ENCODE assay signal across 20 cellular contexts in the genomic region with DNA sequence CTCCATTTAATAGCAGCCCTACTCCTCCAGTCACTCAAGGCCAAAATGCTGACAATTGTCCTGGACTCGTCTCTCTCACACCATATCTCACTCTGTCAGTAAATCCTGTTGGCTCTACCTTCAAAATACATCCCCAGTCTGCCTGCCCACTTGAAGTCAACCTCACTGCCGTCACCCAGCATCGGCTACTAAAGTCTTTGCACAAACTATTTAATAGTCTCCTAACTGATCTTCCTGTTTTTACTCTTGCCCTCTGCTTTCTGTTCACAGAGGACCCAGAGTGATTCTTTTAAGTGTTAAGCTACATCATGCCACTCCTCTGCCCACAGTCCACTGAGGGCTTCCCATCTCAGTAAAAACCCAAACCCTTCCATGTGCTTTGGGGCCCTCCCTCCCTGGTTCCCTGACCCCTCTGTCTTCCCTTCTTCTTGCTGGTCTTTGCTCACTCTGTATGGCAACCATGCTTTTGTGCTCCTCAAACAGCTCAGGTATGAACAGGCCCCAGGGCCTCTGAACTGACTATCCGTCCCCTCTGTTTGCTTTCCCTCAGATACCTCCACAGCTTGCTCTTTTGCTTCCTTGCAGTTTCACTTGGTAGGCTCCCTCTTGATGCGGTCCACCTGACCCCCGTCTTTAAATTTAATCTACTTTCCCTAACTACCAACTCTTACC. TPM values are rescaled to one million over a fixed set of nuclear protein-coding genes. Genes with fewer than 3 reads are reported as not detected.
A peak's percentile ranks its signal among the peaks of the same experiment; 100 is the strongest.
DNase-seq lines count a peak whose midpoint lies in the region; ATAC-seq and TF ChIP-seq lines count a peak whose summit lies in the region.
"Had no signal": no experiment of that assay in that cellular context is flagged by ENCODE, and none has a peak within 500 bp of the region (broad histone marks: within the 10 kb centered on the region; RNA-seq: fewer than 3 reads in every experiment).

No MANE protein-coding gene starts in this region.

- H3K4me1 ChIP-seq in ACC112 (ENCODE audit: control insufficient read depth, insufficient read depth, low read length, unreplicated experiment), result peaks cover 9% of the 10 kb centered on the region
- H3K4me1 ChIP-seq in BE2C, result no peaks in the 10 kb centered on the region

- H3K9me3 ChIP-seq in SU-DHL-6 (ENCODE audit: insufficient read depth, low read length) (no peaks in the 10 kb centered on the region; the same call in 1 of the 2 replicates), BE2C (no peaks in the 10 kb centered on the region)
- H3K9me3 ChIP-seq: SK-N-SH had no signal

- H3K79me2 ChIP-seq in ACC112 (ENCODE audit: control insufficient read depth, insufficient read depth, low read length, unreplicated experiment) (no peaks in the 10 kb centered on the region), SU-DHL-6 (ENCODE audit: insufficient read depth, low read length) (no peaks in the 10 kb centered on the region)

- H2AFZ ChIP-seq in ACC112 (ENCODE audit: low read length, unreplicated experiment) (peak overlapping the region; percentile 12), SU-DHL-6 (ENCODE audit: low read depth, low read length, severe bottlenecking) (peak overlapping the region; percentile 95)

- no peaks in the 10 kb centered on the region for H3K36me3 ChIP-seq in ACC112 (ENCODE audit: insufficient read depth, low read length)
- H3K36me3 ChIP-seq in SU-DHL-6 (ENCODE audit: low read length), result peaks cover 12% of the 10 kb centered on the region
- no peaks in the 10 kb centered on the region for H3K36me3 ChIP-seq in BE2C

- no peak overlapping the region for H3K4me3 ChIP-seq in ACC112 (ENCODE audit: low read depth, low read length)
- H3K4me3 ChIP-seq in SU-DHL-6 (ENCODE audit: insufficient read depth, low read length, poor library complexity, severe bottlenecking), result peak overlapping the region; percentile 24
- H3K4me3 ChIP-seq in BE2C (ENCODE audit: low read depth, low read length), result no peak overlapping the region

- DNase-seq in GM20000 (ENCODE audit: low spot score) (peak; percentile 12), left colon (no peak), BE2C (no peak), SKM-1 treated with dmso at 0.1 percent for 144 hours (lab: John Stamatoyannopoulos, UW; ENCODE audit: unreplicated experiment) (no peak)
- DNase-seq: Calu3; CD4-positive, CD25-positive, alpha-beta regulatory T cell; DND-41; GDM1; H9; NCI-H1417; NCI-H187 treated with DMSO at 0.1 percent for 48 hours; NCI-H510A; NCI-H82; SHP77; SK-N-SH had no signal

- H3K4me2 ChIP-seq in SU-DHL-6 (ENCODE audit: low read depth, low read length, poor library complexity, severe bottlenecking), result peak overlapping the region; percentile 69
- H3K4me2 ChIP-seq: SK-N-SH had no signal

- no peaks in the 10 kb centered on the region for H3K9me2 ChIP-seq in SU-DHL-6 (replicated peaks; ENCODE audit: insufficient read depth, low read length)
- H3K9me2 ChIP-seq: SK-N-SH had no signal

- peaks cover 38% of the 10 kb centered on the region for H3F3A ChIP-seq in SU-DHL-6 (ENCODE audit: insufficient read depth)

- intact Hi-C loops in left colon (cut with DNase I, micrococcal nuclease), result no loop called here

- H3K27me3 ChIP-seq in ACC112 (ENCODE audit: insufficient read depth, low read length) (no peaks in the 10 kb centered on the region), SU-DHL-6 (ENCODE audit: low read length) (no peaks in the 10 kb centered on the region), BE2C (peaks cover 15% of the 10 kb centered on the region)

- H3K9ac ChIP-seq in SU-DHL-6 (ENCODE audit: low read length), result peak overlapping the region; percentile 36
- H3K9ac ChIP-seq: SK-N-SH had no signal

- peak; percentile 47 for ATAC-seq in left colon
- ATAC-seq in HG03378 (IDR thresholded peaks at IDR 0.05; ENCODE audit: unreplicated experiment), result no peak
- ATAC-seq in GM21390 (IDR thresholded peaks at IDR 0.05; ENCODE audit: unreplicated experiment), result no peak

- no peak overlapping the region for H3K27ac ChIP-seq in ACC112 (ENCODE audit: low read depth, low read length)
- peak overlapping the region; percentile 97 for H3K27ac ChIP-seq in SU-DHL-6 (ENCODE audit: low read depth, low read length)
- H3K27ac ChIP-seq: HL-60 had no signal

- TF ChIP-seq CTCF in GM20000 (IDR thresholded peaks at IDR 0.05; ENCODE audit: extremely low read depth, missing control alignments) (no peak), SU-DHL-6 (IDR thresholded peaks at IDR 0.05; ENCODE audit: insufficient read depth, low read length, poor library complexity, severe bottlenecking) (no peak), BE2C (IDR thresholded peaks at IDR 0.05; ENCODE audit: low read depth, low read length) (no peak)

- H4K20me1 ChIP-seq in SU-DHL-6 (ENCODE audit: low read depth, low read length), result no peaks in the 10 kb centered on the region

RNA-seq across cellular contexts. Expression of a gene that starts 19.0 kb away (rescaled TPM):
- total RNA-seq in left colon, result 10 to 100 TPM; 13.2 to 22.3 TPM
- polyA plus RNA-seq in BE2C (2012; ENCODE audit: insufficient read depth, insufficient read length, low read depth), result 1.3 TPM
- polyA plus RNA-seq: SK-N-SH had no signal

RNA-seq across cellular contexts. Expression of a gene that starts 34.1 kb away (rescaled TPM):
- total RNA-seq in left colon, result 1 to 10 TPM in 1 of 2 donors, under 1 TPM in 1; 0.64 to 1.1 TPM
- polyA plus RNA-seq in BE2C (2012; ENCODE audit: insufficient read depth, insufficient read length, low read depth), result 279 TPM
